Comparison of ENCODE assay signal across 25 cellular contexts in genomic region chr3:15060029-15060428, GRCh38.
"Had no signal": no experiment of that assay in that cellular context is flagged by ENCODE, and none has a peak within 500 bp of the region (broad histone marks: within the 10 kb centered on the region; RNA-seq: fewer than 3 reads in every experiment).

No MANE protein-coding gene starts in this region.

- H3K4me3 ChIP-seq: colonic mucosa, dorsolateral prefrontal cortex, esophagus squamous epithelium, gastrocnemius medialis, upper lobe of right lung had no signal

- H3K27ac Mint-ChIP-seq: activated naive CD8-positive, alpha-beta T cell; activated T-helper 2 cell treated with anti-CD3 and anti-CD28 coated beads, Interferon-gamma antibody, Interleukin-2, Interleukin-4, amounts not matched to agents 10 μg/mL and 5 μg/mL and 100 μg/mL, durations not matched to agents 14 hours and 24 hours and 36 hours; effector memory CD8-positive, alpha-beta T cell; natural killer cell treated with Interleukin-12 subunit alpha and Interleukin-12 subunit beta and Interleukin-15 and Interleukin-18, amount 100 ng/mL, for 72 hours had no signal

- DNase-seq: activated CD4-positive, alpha-beta T cell treated with anti-CD3 and anti-CD28 coated beads for 1 hour; activated CD4-positive, alpha-beta T cell treated with anti-CD3 and anti-CD28 coated beads, Interleukin-2, amount 50 U/mL, for 4 hours; activated naive CD4-positive, alpha-beta T cell; amniotic stem cell; colonic mucosa; dorsolateral prefrontal cortex; effector memory CD8-positive, alpha-beta T cell; esophagus squamous epithelium; gastrocnemius medialis; head of caudate nucleus; hypothalamus; left ventricle myocardium superior; mammary epithelial cell; nucleus accumbens; posterior cingulate gyrus; retina; stimulated activated CD4-positive, alpha-beta T cell treated with anti-CD3 and anti-CD28 coated beads, Interleukin-4, amount 100 ng/mL, for 4 hours; stimulated activated naive CD8-positive, alpha-beta T cell treated with anti-CD3 and anti-CD28 coated beads, Interleukin-15, Interleukin-2, amounts not matched to agents 100 U/mL and 50 U/mL, for 24 hours; T-cell; T-helper 9 cell; upper lobe of right lung had no signal

- H3K27ac ChIP-seq: colonic mucosa, dorsolateral prefrontal cortex, esophagus squamous epithelium, upper lobe of right lung had no signal

- H3K9me3 ChIP-seq: colonic mucosa, esophagus squamous epithelium, gastrocnemius medialis, upper lobe of right lung had no signal

- H3K27me3 Mint-ChIP-seq: activated naive CD8-positive, alpha-beta T cell; effector memory CD8-positive, alpha-beta T cell; natural killer cell treated with Interleukin-12 subunit alpha and Interleukin-12 subunit beta and Interleukin-15 and Interleukin-18, amount 100 ng/mL, for 72 hours; T-cell had no signal

- H3K4me3 Mint-ChIP-seq: activated naive CD8-positive, alpha-beta T cell; effector memory CD8-positive, alpha-beta T cell; natural killer cell treated with Interleukin-12 subunit alpha and Interleukin-12 subunit beta and Interleukin-15 and Interleukin-18, amount 100 ng/mL, for 72 hours; T-cell had no signal

- H3K9me3 Mint-ChIP-seq: activated T-helper 2 cell treated with anti-CD3 and anti-CD28 coated beads, Interferon-gamma antibody, Interleukin-2, Interleukin-4, amounts not matched to agents 10 μg/mL and 5 μg/mL and 100 μg/mL, durations not matched to agents 14 hours and 24 hours and 36 hours; natural killer cell treated with Interleukin-12 subunit alpha and Interleukin-12 subunit beta and Interleukin-15 and Interleukin-18, amount 100 ng/mL, for 72 hours had no signal

- ATAC-seq: effector memory CD8-positive, alpha-beta T cell; gastrocnemius medialis; left ventricle myocardium superior; natural killer cell treated with Interleukin-12 subunit alpha and Interleukin-12 subunit beta and Interleukin-15 and Interleukin-18, amount 100 ng/mL, for 72 hours; stimulated activated naive CD8-positive, alpha-beta T cell treated with anti-CD3 and anti-CD28 coated beads, Interleukin-15, Interleukin-2, amounts not matched to agents 100 U/mL and 50 U/mL, for 24 hours; T-cell; upper lobe of right lung had no signal

- FAIRE-seq: bronchial epithelial cell had no signal

- H3K27me3 ChIP-seq: colonic mucosa, dorsolateral prefrontal cortex, esophagus squamous epithelium, gastrocnemius medialis, upper lobe of right lung had no signal
